In the genomic region with DNA sequence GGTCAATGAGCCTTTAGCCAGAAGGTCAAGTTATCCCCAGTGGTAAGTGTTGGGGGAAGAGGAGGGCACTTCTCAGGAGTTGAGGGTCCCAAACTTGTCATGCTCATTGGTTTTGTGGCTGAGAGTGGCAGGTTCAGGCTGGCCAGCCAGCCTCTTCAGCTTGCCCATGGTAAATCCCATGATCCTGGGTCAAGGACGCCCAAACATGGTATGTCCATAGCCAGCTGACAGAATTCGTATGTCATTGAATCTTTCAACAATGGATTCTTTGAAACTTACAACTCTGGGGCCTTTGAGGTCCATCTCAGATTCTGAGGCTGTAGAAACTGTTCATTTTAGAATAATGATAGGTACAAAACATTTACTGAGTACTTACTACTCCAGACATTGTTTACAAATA, we compare ENCODE assay signal across 9 cellular contexts. TPM values are rescaled to one million over a fixed set of nuclear protein-coding genes. Genes with fewer than 3 reads are reported as not detected.
"Had no signal": no experiment of that assay in that cellular context is flagged by ENCODE, and none has a peak within 500 bp of the region (broad histone marks: within the 10 kb centered on the region; RNA-seq: fewer than 3 reads in every experiment).

No MANE protein-coding gene starts in this region.

- ATAC-seq: GM12878 had no signal

- FAIRE-seq: G401.6, GM12878, GM12891, GM12892, GM18507, GM19239 had no signal

- H3K4me3 ChIP-seq: GM12878 had no signal

- DNase-seq: GDM1, GF-D8 had no signal

RNA-seq across cellular contexts. Expression of gene RSPO4, which starts 36.1 kb away (rescaled TPM):
- total RNA-seq: G401, GM12878 had no signal
